ENCODE assay signal across 21 cellular contexts in genomic region chr9:81374881-81375280, GRCh38.
A peak's percentile ranks its signal among the peaks of the same experiment; 100 is the strongest.
DNase-seq lines count a peak whose midpoint lies in the region; ATAC-seq and TF ChIP-seq lines count a peak whose summit lies in the region.
"Had no signal": no experiment of that assay in that cellular context is flagged by ENCODE, and none has a peak within 500 bp of the region (broad histone marks: within the 10 kb centered on the region; RNA-seq: fewer than 3 reads in every experiment).

No MANE protein-coding gene starts in this region.

- H3K27me3 ChIP-seq in GM23248 (replicated peaks; ENCODE audit: insufficient read depth) (no peaks in the 10 kb centered on the region), heart left ventricle (no peaks in the 10 kb centered on the region)
- H3K27me3 ChIP-seq: MG63, ovary, testis had no signal

- H3K9ac ChIP-seq in GM23248 = no peak overlapping the region

- no peak for TF ChIP-seq CTCF in heart left ventricle (IDR thresholded peaks at IDR 0.05)

- H3K36me3 ChIP-seq in GM23248 (ENCODE audit: low read depth) (no peaks in the 10 kb centered on the region), heart left ventricle (no peaks in the 10 kb centered on the region)
- H3K36me3 ChIP-seq: HAP-1, MG63, ovary had no signal

- H3K4me2 ChIP-seq in GM23248 (ENCODE audit: unreplicated experiment) = no peak overlapping the region

- WGBS in GM23248 (ENCODE audit: low coverage in 1 of 2, low lambda C conversion rate in 2 of 2, missing lambda C conversion rate in 2 of 2), 2 experiments = 66 to 85% methylated on average over 2 of the region's 2 CpGs
- 27 to 40% (median 33%) methylated on average over 2 of the region's 2 CpGs for WGBS in heart left ventricle, 4 donors

- no peaks in the 10 kb centered on the region for H4K20me1 ChIP-seq in GM23248 (ENCODE audit: insufficient read depth)

- no peaks in the 10 kb centered on the region for H3F3A ChIP-seq in GM23248 (ENCODE audit: insufficient read depth)

- no peak overlapping the region for H2AFZ ChIP-seq in GM23248

- ATAC-seq in heart left ventricle = peak in 3 of 4 donors; percentile 48 to 52 (median 49)
- ATAC-seq in sciatic nerve = peak; percentile 43
- ATAC-seq in HG03469 (IDR thresholded peaks at IDR 0.05; ENCODE audit: unreplicated experiment) = no peak
- ATAC-seq in GM21723 (IDR thresholded peaks at IDR 0.05; ENCODE audit: unreplicated experiment) = no peak
- ATAC-seq: activated T-helper 17 cell treated with anti-CD3 and anti-CD28 coated beads, Interleukin-2, amount 50 U/mL, for 72 hours; effector memory CD8-positive, alpha-beta T cell; mucosa of descending colon had no signal

- H3K4me1 ChIP-seq in GM23248 (ENCODE audit: insufficient read depth) = peaks cover 7% of the 10 kb centered on the region
- peaks cover 0 to 35% (median 27%) of the 10 kb centered on the region in 12 donors for H3K4me1 ChIP-seq in heart left ventricle
- H3K4me1 ChIP-seq: HAP-1 had no signal

- in situ Hi-C loops in GM23248 (cut with MboI) (no loop called here), SK-MEL-5 (cut with HindIII; ENCODE audit: low pct_unique_long_range_greater_than_20kb, low sequenced_read_pairs) (no loop called here)

- H3K27ac ChIP-seq in GM23248 (no peak overlapping the region), heart left ventricle (peak overlapping the region in 7 of 12 donors; percentile 13 to 73 (median 50))
- H3K27ac ChIP-seq: ovary, testis had no signal

- no peaks in the 10 kb centered on the region for H3K9me2 ChIP-seq in GM23248 (ENCODE audit: insufficient read depth)

- no peaks in the 10 kb centered on the region for H3K9me3 ChIP-seq in GM23248 (ENCODE audit: low read depth)
- H3K9me3 ChIP-seq in heart left ventricle = no peaks in the 10 kb centered on the region
- H3K9me3 ChIP-seq: HAP-1, MG63, mucosa of descending colon, ovary, testis had no signal

- intact Hi-C loops in heart left ventricle (cut with DNase I) = loop anchor here in 3 of 10 donors (5.0 to 10.0 kb wide), 3 partner anchors 180 to 240 kb away; no protein-coding TSS in a partner anchor
- intact Hi-C loops in sciatic nerve (cut with DNase I) = no loop called here

- no peaks in the 10 kb centered on the region for H3K79me2 ChIP-seq in GM23248 (ENCODE audit: insufficient read depth)

- DNase-seq in GM23248 (peak; percentile 47), SK-MEL-5 (ENCODE audit: low read depth, low spot score) (peak; percentile 88), heart left ventricle (peak in 3 of 5 donors; percentile 34 to 49 (median 36)), sciatic nerve (ENCODE audit: low spot score) (no peak), KG1 (lab: John Stamatoyannopoulos, UW) (no peak)
- DNase-seq: activated B cell treated with CpG ODN at 0.5 μM for 24 hours; effector memory CD8-positive, alpha-beta T cell; hypothalamus; kidney glomerular epithelial cell; MG63; mucosa of descending colon; NCI-H187; NCI-H446 treated with DMSO at 0.1 percent for 48 hours; ovary; SIG-M5; small intestine; testis had no signal

- no peak for TF ChIP-seq POLR2A in heart left ventricle (IDR thresholded peaks at IDR 0.05)

- H3K4me3 ChIP-seq in GM23248 (no peak overlapping the region), heart left ventricle (no peak overlapping the region)
- H3K4me3 ChIP-seq: HAP-1, MG63, mucosa of descending colon, ovary, testis had no signal

Comparison
In these comparisons a context has a peak if more than half of its experiments do, and no peak if none do; other contexts are left out.
1. DNase-seq: peak in GM23248 (single experiment), SK-MEL-5 (single experiment) and heart left ventricle (3 of 5); none in sciatic nerve (single experiment) and KG1 (single experiment).
2. ATAC-seq: peak in heart left ventricle (3 of 4) and sciatic nerve (single experiment); none in HG03469 (single experiment) and GM21723 (single experiment).